Comparison of ENCODE assay signal across 1 cellular context in genomic region chr12:14989790-14990189, GRCh38.
TF ChIP-seq lines count a peak whose summit lies in the region.

No MANE protein-coding gene starts in this region.

TF ChIP-seq in K562, 482 proteins besides CTCF, POLR2A, EP300 and RAD21 (continued from another document):
- peak in 1 of 2 experiments; percentile 43; a peak in 1 of 4 replicates for TF ChIP-seq RCOR1 (IDR thresholded peaks at IDR 0.05; ENCODE audit: borderline replicate concordance in 1 of 2, low read depth in 2 of 2, low read length in 2 of 2)
- no peak for TF ChIP-seq ZNF561 (CRISPR knock-in tag; conservative IDR thresholded peaks at IDR 0.05)
- no peak for TF ChIP-seq MYC (IDR thresholded peaks at IDR 0.05; ENCODE audit: low read depth, low read length)
- no peak for TF ChIP-seq MYC (CRISPR knock-in tag; IDR thresholded peaks at IDR 0.05; ENCODE audit: borderline replicate concordance, low read depth)
- peak; percentile 54; the same call in 1 of the 2 replicates for TF ChIP-seq MECOM (CRISPR knock-in tag; IDR thresholded peaks at IDR 0.05)
- no peak for TF ChIP-seq KLF1 (tag; IDR thresholded peaks at IDR 0.05)
- TF ChIP-seq CBFA2T3 (IDR thresholded peaks at IDR 0.05): peak; percentile 37; the same call in 1 of the 2 replicates
- no peak for TF ChIP-seq ZNF174 (CRISPR knock-in tag; IDR thresholded peaks at IDR 0.05)
- no peak for TF ChIP-seq TOE1 (IDR thresholded peaks at IDR 0.05; ENCODE audit: borderline replicate concordance)
- no peak for TF ChIP-seq TOE1 (CRISPR knock-in tag; IDR thresholded peaks at IDR 0.05; ENCODE audit: borderline replicate concordance, low read depth)
- peak; percentile 92 for TF ChIP-seq SPI1 (IDR thresholded peaks at IDR 0.05; ENCODE audit: borderline replicate concordance, low read depth, low read length)
- TF ChIP-seq TCF3 (CRISPR knock-in tag; IDR thresholded peaks at IDR 0.05): peak; percentile 45; the same call in 1 of the 2 replicates
- TF ChIP-seq LARP7 (IDR thresholded peaks at IDR 0.05): no peak
- no peak for TF ChIP-seq GABPB2 (CRISPR knock-in tag; conservative IDR thresholded peaks at IDR 0.05)
- TF ChIP-seq, protein P1, sequence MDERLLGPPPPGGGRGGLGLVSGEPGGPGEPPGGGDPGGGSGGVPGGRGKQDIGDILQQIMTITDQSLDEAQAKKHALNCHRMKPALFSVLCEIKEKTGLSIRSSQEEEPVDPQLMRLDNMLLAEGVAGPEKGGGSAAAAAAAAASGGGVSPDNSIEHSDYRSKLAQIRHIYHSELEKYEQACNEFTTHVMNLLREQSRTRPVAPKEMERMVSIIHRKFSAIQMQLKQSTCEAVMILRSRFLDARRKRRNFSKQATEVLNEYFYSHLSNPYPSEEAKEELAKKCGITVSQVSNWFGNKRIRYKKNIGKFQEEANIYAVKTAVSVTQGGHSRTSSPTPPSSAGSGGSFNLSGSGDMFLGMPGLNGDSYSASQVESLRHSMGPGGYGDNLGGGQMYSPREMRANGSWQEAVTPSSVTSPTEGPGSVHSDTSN (CRISPR knock-in tag; IDR thresholded peaks at IDR 0.05; ENCODE audit: low read depth): no peak
- TF ChIP-seq, protein P1 (tag; conservative IDR thresholded peaks at IDR 0.05; ENCODE audit: low read depth): peak; percentile 68; the same call in 1 of the 2 replicates
- peak; percentile 44; the same call in 1 of the 2 replicates for TF ChIP-seq ARID1B (IDR thresholded peaks at IDR 0.05)
- no peak for TF ChIP-seq NCOA2 (IDR thresholded peaks at IDR 0.05; ENCODE audit: partially characterized antibody in 2 of 2)
- no peak for TF ChIP-seq NR2C2 (CRISPR knock-in tag; IDR thresholded peaks at IDR 0.05)
- TF ChIP-seq NR2C2 (tag; IDR thresholded peaks at IDR 0.05): no peak
- TF ChIP-seq RBM25 (IDR thresholded peaks at IDR 0.05; ENCODE audit: low read depth, low read length, severe bottlenecking): no peak
- TF ChIP-seq IRF9 (tag; IDR thresholded peaks at IDR 0.05): no peak
TF ChIP-seq in K562: peak in this region for 12.
